Comparison of ENCODE assay signal across 21 cellular contexts in the genomic region with DNA sequence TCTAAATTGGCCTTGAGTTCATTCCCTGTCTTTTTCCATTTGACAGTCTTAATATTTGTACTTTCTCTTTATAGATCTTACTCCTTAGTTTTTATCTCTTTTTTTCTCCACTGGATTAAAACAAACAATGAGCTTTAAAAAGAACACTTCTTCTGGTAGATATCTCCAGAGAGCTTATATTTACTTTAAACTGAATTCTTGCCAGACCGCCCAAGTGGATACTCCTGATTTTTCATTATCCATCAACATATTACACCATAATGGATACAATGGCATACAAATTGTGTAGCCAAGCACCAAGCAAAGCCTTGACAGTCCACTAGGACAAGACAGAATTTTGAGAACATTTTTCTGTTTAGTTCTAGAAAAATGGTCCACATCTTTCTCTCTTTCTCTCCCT. TPM values are rescaled to one million over a fixed set of nuclear protein-coding genes. Genes with fewer than 3 reads are reported as not detected.
DNase-seq lines count a peak whose midpoint lies in the region; FAIRE-seq and TF ChIP-seq lines count a peak whose summit lies in the region.
"Had no signal": no experiment of that assay in that cellular context is flagged by ENCODE, and none has a peak within 500 bp of the region (broad histone marks: within the 10 kb centered on the region; RNA-seq: fewer than 3 reads in every experiment).

No MANE protein-coding gene starts in this region.

- H3K4me1 ChIP-seq in astrocyte (ENCODE audit: insufficient read depth, low read length) (peaks cover 5% of the 10 kb centered on the region), kidney (ENCODE audit: control insufficient read depth in 1 of 2, insufficient read depth in 1 of 2, low read depth in 1 of 2, low read length in 2 of 2) (peaks cover 0 to 3% of the 10 kb centered on the region in 2 donors)

- no peaks in the 10 kb centered on the region for H3K36me3 ChIP-seq in astrocyte (ENCODE audit: insufficient read depth, low read length)
- no peaks in the 10 kb centered on the region for H3K36me3 ChIP-seq in kidney (ENCODE audit: control insufficient read depth in 1 of 2, insufficient read depth in 2 of 2, low read length in 2 of 2)

- CTCF ChIA-PET in activated CD4-positive, alpha-beta T cell treated with anti-CD3 and anti-CD28 coated beads, Interleukin-2, amount 10 ng/mL, durations not matched to agents 7 days and 5 days (lab: Charles Lee): interaction anchor here (0.6 to 2.3 kb wide), 3 partner anchors 20 to 85 kb away, joined by 3 to 5 read pairs (median 3); no protein-coding TSS in a partner anchor

- H3K27ac ChIP-seq in astrocyte (ENCODE audit: low read depth, low read length): no peak overlapping the region
- H3K27ac ChIP-seq in kidney (ENCODE audit: low read depth in 2 of 2, low read length in 2 of 2): no peak overlapping the region
- H3K27ac ChIP-seq: C4-2B, GM23248 had no signal

- H3K79me2 ChIP-seq in astrocyte (ENCODE audit: insufficient read depth, low read length): no peaks in the 10 kb centered on the region

- H2AFZ ChIP-seq in astrocyte (ENCODE audit: low read depth, low read length): no peak overlapping the region
- H2AFZ ChIP-seq: GM23248 had no signal

- H3K9ac ChIP-seq in astrocyte (ENCODE audit: low read length): no peak overlapping the region
- no peak overlapping the region for H3K9ac ChIP-seq in kidney (ENCODE audit: low read length in 2 of 2)
- H3K9ac ChIP-seq: GM23248, SK-N-SH had no signal

- peak overlapping the region; percentile 34 for H3K27ac Mint-ChIP-seq in activated naive CD8-positive, alpha-beta T cell
- no peak overlapping the region for H3K27ac Mint-ChIP-seq in activated naive CD8-positive, alpha-beta T cell treated with anti-CD3 and anti-CD28 coated beads for 36 hours
- no peak overlapping the region for H3K27ac Mint-ChIP-seq in astrocyte (ENCODE audit: unreplicated experiment)
- H3K27ac Mint-ChIP-seq in activated CD4-positive, alpha-beta T cell treated with anti-CD3 and anti-CD28 coated beads, Interleukin-2, amount 10 ng/mL, durations not matched to agents 7 days and 5 days: no peak overlapping the region

- no peaks in the 10 kb centered on the region for H3K27me3 Mint-ChIP-seq in activated naive CD8-positive, alpha-beta T cell
- H3K27me3 Mint-ChIP-seq in activated naive CD8-positive, alpha-beta T cell treated with anti-CD3 and anti-CD28 coated beads for 36 hours: no peaks in the 10 kb centered on the region
- H3K27me3 Mint-ChIP-seq in astrocyte (ENCODE audit: low read depth, unreplicated experiment): no peaks in the 10 kb centered on the region
- no peaks in the 10 kb centered on the region for H3K27me3 Mint-ChIP-seq in activated CD4-positive, alpha-beta T cell treated with anti-CD3 and anti-CD28 coated beads, Interleukin-2, amount 10 ng/mL, durations not matched to agents 7 days and 5 days

- no peak for DNase-seq in activated naive CD8-positive, alpha-beta T cell treated with anti-CD3 and anti-CD28 coated beads for 36 hours
- DNase-seq in astrocyte (ENCODE audit: low read depth): no peak
- DNase-seq in kidney: no peak
- DNase-seq in DMS153 (lab: John Stamatoyannopoulos, UW): no peak
- DNase-seq in NCI-H1092 (lab: John Stamatoyannopoulos, UW): no peak
- no peak for DNase-seq in activated CD4-positive, alpha-beta T cell treated with anti-CD3 and anti-CD28 coated beads, Interleukin-2, amount 10 ng/mL, durations not matched to agents 7 days and 5 days
- no peak for DNase-seq in GM20000 (ENCODE audit: low spot score)
- DNase-seq: ACHN, AML-193, GDM1, GM23248, HCEC 1CT, NCI-H1105 treated with DMSO at 0.1 percent for 48 hours, NCI-H1694, NCI-H2081 treated with DMSO at 0.1 percent for 48 hours, Right ventricle myocardium superior, SK-N-SH had no signal

- H3K4me1 Mint-ChIP-seq in activated naive CD8-positive, alpha-beta T cell (ENCODE audit: low read depth): peaks cover 61% of the 10 kb centered on the region
- peaks cover 49% of the 10 kb centered on the region for H3K4me1 Mint-ChIP-seq in activated naive CD8-positive, alpha-beta T cell treated with anti-CD3 and anti-CD28 coated beads for 36 hours
- peaks cover 13% of the 10 kb centered on the region for H3K4me1 Mint-ChIP-seq in astrocyte (ENCODE audit: low read depth, unreplicated experiment)
- peaks cover 46% of the 10 kb centered on the region for H3K4me1 Mint-ChIP-seq in activated CD4-positive, alpha-beta T cell treated with anti-CD3 and anti-CD28 coated beads, Interleukin-2, amount 10 ng/mL, durations not matched to agents 7 days and 5 days

- H3K4me3 ChIP-seq in astrocyte (ENCODE audit: insufficient read depth, low read depth, low read length): no peak overlapping the region
- H3K4me3 ChIP-seq in kidney (ENCODE audit: low read length in 2 of 2): no peak overlapping the region
- H3K4me3 ChIP-seq: GM23248 had no signal

- H3K36me3 Mint-ChIP-seq in activated naive CD8-positive, alpha-beta T cell: peaks cover 3% of the 10 kb centered on the region
- H3K36me3 Mint-ChIP-seq in activated naive CD8-positive, alpha-beta T cell treated with anti-CD3 and anti-CD28 coated beads for 36 hours: peaks cover 6% of the 10 kb centered on the region
- H3K36me3 Mint-ChIP-seq in astrocyte (ENCODE audit: low read depth, unreplicated experiment): no peaks in the 10 kb centered on the region
- peaks cover 15% of the 10 kb centered on the region for H3K36me3 Mint-ChIP-seq in activated CD4-positive, alpha-beta T cell treated with anti-CD3 and anti-CD28 coated beads, Interleukin-2, amount 10 ng/mL, durations not matched to agents 7 days and 5 days (ENCODE audit: low read depth)

- POLR2A ChIA-PET in activated CD4-positive, alpha-beta T cell treated with anti-CD3 and anti-CD28 coated beads, Interleukin-2, amount 10 ng/mL, durations not matched to agents 7 days and 5 days (lab: Charles Lee): no interaction called here

- FAIRE-seq in astrocyte (lab: Jason Lieb, UNC): peak; percentile 100
- peak; percentile 11 for FAIRE-seq in kidney (lab: Jason Lieb, UNC)

- H3K27me3 ChIP-seq in astrocyte (ENCODE audit: insufficient read depth, low read length): no peaks in the 10 kb centered on the region

- no peak overlapping the region for H3K4me3 Mint-ChIP-seq in activated naive CD8-positive, alpha-beta T cell
- H3K4me3 Mint-ChIP-seq in activated naive CD8-positive, alpha-beta T cell treated with anti-CD3 and anti-CD28 coated beads for 36 hours: no peak overlapping the region
- no peak overlapping the region for H3K4me3 Mint-ChIP-seq in astrocyte (ENCODE audit: unreplicated experiment)
- no peak overlapping the region for H3K4me3 Mint-ChIP-seq in activated CD4-positive, alpha-beta T cell treated with anti-CD3 and anti-CD28 coated beads, Interleukin-2, amount 10 ng/mL, durations not matched to agents 7 days and 5 days

- no peak overlapping the region for H3K4me2 ChIP-seq in astrocyte (ENCODE audit: low read length)
- H3K4me2 ChIP-seq: SK-N-SH had no signal

- intact Hi-C loops in kidney (cut with DNase I): no loop called here

- TF ChIP-seq CTCF in astrocyte (IDR thresholded peaks at IDR 0.05; ENCODE audit: insufficient read depth, low read depth, low read length) (no peak), kidney (IDR thresholded peaks at IDR 0.05; ENCODE audit: borderline replicate concordance, extremely low read depth, insufficient read depth) (no peak), GM20000 (IDR thresholded peaks at IDR 0.05; ENCODE audit: extremely low read depth, missing control alignments) (no peak)

- H4K20me1 ChIP-seq in astrocyte (ENCODE audit: insufficient read depth, low read length): no peaks in the 10 kb centered on the region

- H3K9me3 ChIP-seq in astrocyte (ENCODE audit: insufficient read depth, low read depth, low read length) (no peaks in the 10 kb centered on the region), kidney (ENCODE audit: control insufficient read depth in 1 of 2, low read length in 2 of 2) (no peaks in the 10 kb centered on the region)
- H3K9me3 ChIP-seq: SK-N-SH had no signal

- H3K9me3 Mint-ChIP-seq in activated naive CD8-positive, alpha-beta T cell (ENCODE audit: low read depth): no peaks in the 10 kb centered on the region
- H3K9me3 Mint-ChIP-seq in activated naive CD8-positive, alpha-beta T cell treated with anti-CD3 and anti-CD28 coated beads for 36 hours: peaks cover 4% of the 10 kb centered on the region
- H3K9me3 Mint-ChIP-seq in astrocyte (ENCODE audit: unreplicated experiment): no peaks in the 10 kb centered on the region
- H3K9me3 Mint-ChIP-seq in activated CD4-positive, alpha-beta T cell treated with anti-CD3 and anti-CD28 coated beads, Interleukin-2, amount 10 ng/mL, durations not matched to agents 7 days and 5 days: peaks cover 3% of the 10 kb centered on the region

RNA-seq across cellular contexts. Expression of gene TMSB4X, which starts 18.9 kb away (rescaled TPM):
- 1,000 to 10,000 TPM; 3,478 to 3,646 TPM for total RNA-seq in activated naive CD8-positive, alpha-beta T cell treated with anti-CD3 and anti-CD28 coated beads for 36 hours
- total RNA-seq in astrocyte (3,722 and 4,388 TPM in 2 replicates), kidney (2,421 TPM)
- 3,432 TPM for polyA plus RNA-seq in kidney (ENCODE audit: insufficient read depth, low read depth, low replicate concordance)
- 1,000 to 10,000 TPM; 9,113 to 9,418 TPM for total RNA-seq in activated CD4-positive, alpha-beta T cell treated with anti-CD3 and anti-CD28 coated beads, Interleukin-2, amount 10 ng/mL, durations not matched to agents 7 days and 5 days

RNA-seq across cellular contexts. Expression of gene FAM9C, which starts 50.6 kb away (rescaled TPM):
- total RNA-seq in activated naive CD8-positive, alpha-beta T cell treated with anti-CD3 and anti-CD28 coated beads for 36 hours: not detected
- total RNA-seq in astrocyte: 0.16 TPM in 1 of 2 replicates, not detected in the other
- not detected for total RNA-seq in kidney
- polyA plus RNA-seq in kidney (ENCODE audit: insufficient read depth, low read depth, low replicate concordance): not detected
- total RNA-seq in activated CD4-positive, alpha-beta T cell treated with anti-CD3 and anti-CD28 coated beads, Interleukin-2, amount 10 ng/mL, durations not matched to agents 7 days and 5 days: not detected
- total RNA-seq: Daoy, GM23248, NCI-H460 had no signal
- polyA plus RNA-seq: GM23248 had no signal
